ENCODE assay signal across 8 cellular contexts in genomic region chr2:85605406-85606115, GRCh38. TPM values are rescaled to one million over a fixed set of nuclear protein-coding genes. Genes with fewer than 3 reads are reported as not detected.
A peak's percentile ranks its signal among the peaks of the same experiment; 100 is the strongest.
DNase-seq lines count a peak whose midpoint lies in the region; FAIRE-seq and TF ChIP-seq lines count a peak whose summit lies in the region.
"Had no signal": no experiment of that assay in that cellular context is flagged by ENCODE, and none has a peak within 500 bp of the region (broad histone marks: within the 10 kb centered on the region; RNA-seq: fewer than 3 reads in every experiment).

No MANE protein-coding gene starts in this region.

- TF ChIP-seq CTCF in AG04449 (IDR thresholded peaks at IDR 0.05; ENCODE audit: insufficient read depth, low read length, missing control alignments) (no peak), D721Med (IDR thresholded peaks at IDR 0.05; ENCODE audit: insufficient read depth, missing control alignments) (no peak)

- CTCF ChIA-PET in AG04449 (lab: Yijun Ruan, JAX) = interaction anchor here (0.8 to 3.2 kb wide), 8 partner anchors 10 to 185 kb away, joined by 3 to 15 read pairs (median 6); partner anchors contain the start of genes MAT2A and RNF181

- POLR2A ChIA-PET in AG04449 (lab: Yijun Ruan, JAX) = interaction anchor here (0.6 to 2.8 kb wide), 6 partner anchors 10 to 187 kb away, joined by 3 to 11 read pairs (median 4); partner anchors contain the start of genes MAT2A, RNF181 and SH2D6

- DNase-seq in AG04449 (ENCODE audit: low read depth, low spot score) = peak; percentile 70
- peak; percentile 52 to 62 for DNase-seq in SJCRH30
- DNase-seq in left kidney (ENCODE audit: low read depth, low spot score) = peak; percentile 63
- DNase-seq in D721Med (ENCODE audit: insufficient read length, low spot score) = no peak
- DNase-seq in activated naive CD4-positive, alpha-beta T cell treated with Interleukin-2 at 50 U/mL for 16 hours = no peak
- no peak for DNase-seq in HK-2 (ENCODE audit: unreplicated experiment)
- DNase-seq: ovary, transverse colon had no signal

- no peaks in the 10 kb centered on the region for H3K9me3 ChIP-seq in SJCRH30 (replicated peaks)
- H3K9me3 ChIP-seq: ovary, transverse colon had no signal

- no peak for FAIRE-seq in D721Med (lab: Jason Lieb, UNC)

- H3K27ac ChIP-seq in SJCRH30 = no peak overlapping the region
- H3K27ac ChIP-seq: ovary had no signal

- H3K4me1 ChIP-seq in SJCRH30 = peaks cover 13% of the 10 kb centered on the region; the same call in 1 of the 2 replicates

- H3K4me3 ChIP-seq in AG04449 (ENCODE audit: low read depth, low read length) = no peak overlapping the region
- no peak overlapping the region for H3K4me3 ChIP-seq in SJCRH30
- H3K4me3 ChIP-seq: ovary, transverse colon had no signal

- no peaks in the 10 kb centered on the region; the same call in 1 of the 2 replicates for H3K36me3 ChIP-seq in SJCRH30
- H3K36me3 ChIP-seq: ovary had no signal

- H3K27me3 ChIP-seq in SJCRH30 = no peaks in the 10 kb centered on the region
- H3K27me3 ChIP-seq: ovary, transverse colon had no signal

RNA-seq across cellular contexts. Expression of gene TMEM150A, which starts 3.1 kb away (rescaled TPM):
- 5.4 and 5.6 TPM in 2 replicates for total RNA-seq in SJCRH30 (2014; rRNA removed; shearing (Covaris generic))

RNA-seq across cellular contexts. Expression of gene C2orf68, which starts 6.3 kb away (rescaled TPM):
- total RNA-seq in SJCRH30 (2014; rRNA removed; shearing (Covaris generic)) = 53.6 and 57.9 TPM in 2 replicates

RNA-seq across cellular contexts. Expression of gene RNF181, which starts 10.0 kb away (rescaled TPM):
- total RNA-seq in SJCRH30 (2014; rRNA removed; shearing (Covaris generic)) = 91.1 and 111 TPM in 2 replicates

RNA-seq across cellular contexts. Expression of gene USP39, which starts 10.4 kb away (rescaled TPM):
- total RNA-seq in SJCRH30 (2014; rRNA removed; shearing (Covaris generic)) = 120 and 126 TPM in 2 replicates

RNA-seq across cellular contexts. Expression of gene VAMP5, which starts 21.3 kb away (rescaled TPM):
- total RNA-seq in SJCRH30 (2014; rRNA removed; shearing (Covaris generic)) = not detected in 2 replicates

Comparison
In these comparisons a context has a peak if more than half of its experiments do, and no peak if none do; other contexts are left out.
1. DNase-seq: peak in AG04449 (single experiment), SJCRH30 (2 of 2) and left kidney (single experiment); none in D721Med (single experiment), activated naive CD4-positive, alpha-beta T cell treated with Interleukin-2 at 50 U/mL for 16 hours (single experiment) and HK-2 (single experiment).